ENCODE assay signal across 2 cellular contexts in the genomic region with DNA sequence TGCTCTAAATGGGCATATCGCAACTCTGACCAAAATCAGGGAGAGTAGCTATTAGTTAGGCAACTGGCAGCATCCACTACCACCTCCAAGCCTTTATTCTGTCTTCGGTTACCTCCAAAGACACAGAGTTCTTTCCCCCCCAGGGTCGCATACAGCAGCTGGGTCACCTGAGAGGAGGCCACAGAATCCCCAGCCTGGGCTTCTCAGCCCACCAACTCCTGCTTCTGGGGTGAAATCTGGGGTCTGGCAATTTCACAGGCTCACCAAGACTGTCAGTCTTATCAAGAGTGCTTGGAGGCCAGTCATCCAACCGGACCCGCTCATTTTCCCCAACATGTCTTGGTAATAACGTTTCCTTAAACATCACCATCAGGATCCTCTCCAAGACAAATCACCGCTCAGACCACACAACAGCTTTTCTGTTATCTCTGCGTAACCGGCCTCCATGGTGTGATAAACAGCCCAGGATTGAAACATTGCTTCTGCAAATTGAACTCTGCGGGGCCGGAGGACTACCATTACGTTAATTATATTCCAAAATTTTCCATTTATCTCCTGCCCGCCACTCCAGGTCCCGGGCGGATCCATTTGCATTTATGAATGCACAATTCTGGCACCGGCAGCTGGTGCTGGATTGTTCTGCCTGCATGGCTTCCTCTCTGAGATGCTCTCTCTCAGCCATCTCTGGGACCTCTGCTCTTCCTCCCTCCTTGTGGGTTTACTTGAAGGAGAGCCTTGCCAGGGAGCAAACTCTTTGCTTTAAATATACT.
TF ChIP-seq lines count a peak whose summit lies in the region.

No MANE protein-coding gene starts in this region.

TF ChIP-seq in GM23338, 12 proteins besides CTCF, POLR2A, EP300 and RAD21:
- TF ChIP-seq EZH2phosphoT487 (IDR thresholded peaks at IDR 0.05; ENCODE audit: unreplicated experiment) (no peak), JUNB (IDR thresholded peaks at IDR 0.05; ENCODE audit: unreplicated experiment) (no peak)
- TF ChIP-seq, protein P1, sequence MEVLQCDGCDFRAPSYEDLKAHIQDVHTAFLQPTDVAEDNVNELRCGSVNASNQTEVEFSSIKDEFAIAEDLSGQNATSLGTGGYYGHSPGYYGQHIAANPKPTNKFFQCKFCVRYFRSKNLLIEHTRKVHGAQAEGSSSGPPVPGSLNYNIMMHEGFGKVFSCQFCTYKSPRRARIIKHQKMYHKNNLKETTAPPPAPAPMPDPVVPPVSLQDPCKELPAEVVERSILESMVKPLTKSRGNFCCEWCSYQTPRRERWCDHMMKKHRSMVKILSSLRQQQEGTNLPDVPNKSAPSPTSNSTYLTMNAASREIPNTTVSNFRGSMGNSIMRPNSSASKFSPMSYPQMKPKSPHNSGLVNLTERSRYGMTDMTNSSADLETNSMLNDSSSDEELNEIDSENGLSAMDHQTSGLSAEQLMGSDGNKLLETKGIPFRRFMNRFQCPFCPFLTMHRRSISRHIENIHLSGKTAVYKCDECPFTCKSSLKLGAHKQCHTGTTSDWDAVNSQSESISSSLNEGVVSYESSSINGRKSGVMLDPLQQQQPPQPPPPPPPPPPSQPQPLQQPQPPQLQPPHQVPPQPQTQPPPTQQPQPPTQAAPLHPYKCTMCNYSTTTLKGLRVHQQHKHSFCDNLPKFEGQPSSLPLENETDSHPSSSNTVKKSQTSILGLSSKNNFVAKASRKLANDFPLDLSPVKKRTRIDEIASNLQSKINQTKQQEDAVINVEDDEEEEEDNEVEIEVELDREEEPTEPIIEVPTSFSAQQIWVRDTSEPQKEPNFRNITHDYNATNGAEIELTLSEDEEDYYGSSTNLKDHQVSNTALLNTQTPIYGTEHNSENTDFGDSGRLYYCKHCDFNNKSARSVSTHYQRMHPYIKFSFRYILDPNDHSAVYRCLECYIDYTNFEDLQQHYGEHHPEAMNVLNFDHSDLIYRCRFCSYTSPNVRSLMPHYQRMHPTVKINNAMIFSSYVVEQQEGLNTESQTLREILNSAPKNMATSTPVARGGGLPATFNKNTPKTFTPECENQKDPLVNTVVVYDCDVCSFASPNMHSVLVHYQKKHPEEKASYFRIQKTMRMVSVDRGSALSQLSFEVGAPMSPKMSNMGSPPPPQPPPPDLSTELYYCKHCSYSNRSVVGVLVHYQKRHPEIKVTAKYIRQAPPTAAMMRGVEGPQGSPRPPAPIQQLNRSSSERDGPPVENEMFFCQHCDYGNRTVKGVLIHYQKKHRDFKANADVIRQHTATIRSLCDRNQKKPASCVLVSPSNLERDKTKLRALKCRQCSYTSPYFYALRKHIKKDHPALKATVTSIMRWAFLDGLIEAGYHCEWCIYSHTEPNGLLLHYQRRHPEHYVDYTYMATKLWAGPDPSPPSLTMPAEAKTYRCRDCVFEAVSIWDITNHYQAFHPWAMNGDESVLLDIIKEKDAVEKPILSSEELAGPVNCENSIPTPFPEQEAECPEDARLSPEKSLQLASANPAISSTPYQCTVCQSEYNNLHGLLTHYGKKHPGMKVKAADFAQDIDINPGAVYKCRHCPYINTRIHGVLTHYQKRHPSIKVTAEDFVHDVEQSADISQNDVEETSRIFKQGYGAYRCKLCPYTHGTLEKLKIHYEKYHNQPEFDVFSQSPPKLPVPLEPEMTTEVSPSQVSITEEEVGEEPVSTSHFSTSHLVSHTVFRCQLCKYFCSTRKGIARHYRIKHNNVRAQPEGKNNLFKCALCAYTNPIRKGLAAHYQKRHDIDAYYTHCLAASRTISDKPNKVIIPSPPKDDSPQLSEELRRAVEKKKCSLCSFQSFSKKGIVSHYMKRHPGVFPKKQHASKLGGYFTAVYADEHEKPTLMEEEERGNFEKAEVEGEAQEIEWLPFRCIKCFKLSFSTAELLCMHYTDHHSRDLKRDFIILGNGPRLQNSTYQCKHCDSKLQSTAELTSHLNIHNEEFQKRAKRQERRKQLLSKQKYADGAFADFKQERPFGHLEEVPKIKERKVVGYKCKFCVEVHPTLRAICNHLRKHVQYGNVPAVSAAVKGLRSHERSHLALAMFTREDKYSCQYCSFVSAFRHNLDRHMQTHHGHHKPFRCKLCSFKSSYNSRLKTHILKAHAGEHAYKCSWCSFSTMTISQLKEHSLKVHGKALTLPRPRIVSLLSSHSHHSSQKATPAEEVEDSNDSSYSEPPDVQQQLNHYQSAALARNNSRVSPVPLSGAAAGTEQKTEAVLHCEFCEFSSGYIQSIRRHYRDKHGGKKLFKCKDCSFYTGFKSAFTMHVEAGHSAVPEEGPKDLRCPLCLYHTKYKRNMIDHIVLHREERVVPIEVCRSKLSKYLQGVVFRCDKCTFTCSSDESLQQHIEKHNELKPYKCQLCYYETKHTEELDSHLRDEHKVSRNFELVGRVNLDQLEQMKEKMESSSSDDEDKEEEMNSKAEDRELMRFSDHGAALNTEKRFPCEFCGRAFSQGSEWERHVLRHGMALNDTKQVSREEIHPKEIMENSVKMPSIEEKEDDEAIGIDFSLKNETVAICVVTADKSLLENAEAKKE (CRISPR knock-in tag; IDR thresholded peaks at IDR 0.05), result no peak

TF ChIP-seq in IMR-90, 13 proteins besides CTCF, POLR2A, EP300 and RAD21:
- TF ChIP-seq RFX5 (IDR thresholded peaks at IDR 0.05; ENCODE audit: low read depth, low read length), result no peak
- no peak for TF ChIP-seq FOS (IDR thresholded peaks at IDR 0.05; ENCODE audit: low read depth, low read length)
- TF ChIP-seq MAFK (IDR thresholded peaks at IDR 0.05; ENCODE audit: low read depth, low read length), result no peak
- TF ChIP-seq SMC3 (IDR thresholded peaks at IDR 0.05; ENCODE audit: low read depth, low read length), result no peak
- TF ChIP-seq BHLHE40 (IDR thresholded peaks at IDR 0.05; ENCODE audit: low read depth, low read length), result no peak
- no peak for TF ChIP-seq MAZ (IDR thresholded peaks at IDR 0.05; ENCODE audit: borderline replicate concordance, low read depth, low read length)
- TF ChIP-seq, protein P2, sequence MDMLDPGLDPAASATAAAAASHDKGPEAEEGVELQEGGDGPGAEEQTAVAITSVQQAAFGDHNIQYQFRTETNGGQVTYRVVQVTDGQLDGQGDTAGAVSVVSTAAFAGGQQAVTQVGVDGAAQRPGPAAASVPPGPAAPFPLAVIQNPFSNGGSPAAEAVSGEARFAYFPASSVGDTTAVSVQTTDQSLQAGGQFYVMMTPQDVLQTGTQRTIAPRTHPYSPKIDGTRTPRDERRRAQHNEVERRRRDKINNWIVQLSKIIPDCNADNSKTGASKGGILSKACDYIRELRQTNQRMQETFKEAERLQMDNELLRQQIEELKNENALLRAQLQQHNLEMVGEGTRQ (IDR thresholded peaks at IDR 0.05; ENCODE audit: low read depth, low read length), result no peak
- TF ChIP-seq, protein P3, sequence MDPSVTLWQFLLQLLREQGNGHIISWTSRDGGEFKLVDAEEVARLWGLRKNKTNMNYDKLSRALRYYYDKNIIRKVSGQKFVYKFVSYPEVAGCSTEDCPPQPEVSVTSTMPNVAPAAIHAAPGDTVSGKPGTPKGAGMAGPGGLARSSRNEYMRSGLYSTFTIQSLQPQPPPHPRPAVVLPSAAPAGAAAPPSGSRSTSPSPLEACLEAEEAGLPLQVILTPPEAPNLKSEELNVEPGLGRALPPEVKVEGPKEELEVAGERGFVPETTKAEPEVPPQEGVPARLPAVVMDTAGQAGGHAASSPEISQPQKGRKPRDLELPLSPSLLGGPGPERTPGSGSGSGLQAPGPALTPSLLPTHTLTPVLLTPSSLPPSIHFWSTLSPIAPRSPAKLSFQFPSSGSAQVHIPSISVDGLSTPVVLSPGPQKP (IDR thresholded peaks at IDR 0.05; ENCODE audit: borderline replicate concordance, low read depth, low read length), result no peak
- no peak for TF ChIP-seq MXI1 (IDR thresholded peaks at IDR 0.05; ENCODE audit: borderline replicate concordance, low read depth, low read length)
- TF ChIP-seq NFE2L2 (IDR thresholded peaks at IDR 0.05; ENCODE audit: low read depth, low read length), result no peak
- TF ChIP-seq CHD1 (IDR thresholded peaks at IDR 0.05; ENCODE audit: low read depth, low read length), result no peak
- no peak for TF ChIP-seq CEBPB (IDR thresholded peaks at IDR 0.05; ENCODE audit: low read depth, low read length)
- no peak for TF ChIP-seq RCOR1 (IDR thresholded peaks at IDR 0.05; ENCODE audit: insufficient replicate concordance, low read length)
